In the genomic region with DNA sequence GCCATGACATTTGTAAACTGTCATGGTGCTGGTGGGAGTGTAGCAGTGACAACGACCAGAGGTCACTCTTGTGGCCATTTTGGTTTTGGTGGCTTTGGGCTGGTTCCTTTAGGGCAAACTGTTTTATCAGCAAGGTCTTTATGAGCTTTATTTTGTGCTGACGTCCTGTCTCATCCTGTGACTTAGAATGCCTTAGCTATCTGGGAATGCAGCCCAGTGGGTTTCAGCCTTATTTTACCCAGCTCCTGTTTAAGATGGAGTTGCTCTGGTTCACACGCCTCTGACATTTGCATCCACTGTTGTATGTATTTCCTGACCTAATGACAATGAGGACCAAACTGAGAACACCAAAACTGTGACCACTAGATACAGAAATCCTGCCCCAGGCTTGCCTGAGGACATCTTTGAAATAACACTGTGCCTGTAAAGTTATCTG, we compare ENCODE assay signal across 1 cellular context.
A peak's percentile ranks its signal among the peaks of the same experiment; 100 is the strongest.
TF ChIP-seq lines count a peak whose summit lies in the region.

No MANE protein-coding gene starts in this region.

TF ChIP-seq in K562, 482 proteins besides CTCF, POLR2A, EP300 and RAD21 (continued from another document and continues in another):
- TF ChIP-seq ZNF584 (CRISPR knock-in tag; IDR thresholded peaks at IDR 0.05; ENCODE audit: low read depth), result peak; percentile 97
- no peak for TF ChIP-seq TAF1 (IDR thresholded peaks at IDR 0.05; ENCODE audit: control insufficient read depth, extremely low read depth, insufficient read depth, low read length, severe bottlenecking)
- TF ChIP-seq ZNF174 (CRISPR knock-in tag; IDR thresholded peaks at IDR 0.05), result 0 out of 2 replicates have a peak, but pooled peaks have one; percentile 41
- TF ChIP-seq FOXJ2 (tag; IDR thresholded peaks at IDR 0.05), result peak; percentile 78; the same call in 1 of the 2 replicates
- no peak for TF ChIP-seq RBM14 (IDR thresholded peaks at IDR 0.05; ENCODE audit: borderline replicate concordance, insufficient read depth, low read depth, low read length)
- TF ChIP-seq FOSL1 (tag; conservative IDR thresholded peaks at IDR 0.05), result peak; percentile 67
- no peak for TF ChIP-seq ELF2 (CRISPR knock-in tag; IDR thresholded peaks at IDR 0.05)
- peak; percentile 91 for TF ChIP-seq HSF4 (CRISPR knock-in tag; IDR thresholded peaks at IDR 0.05; ENCODE audit: borderline replicate concordance)
- peak; percentile 81 for TF ChIP-seq ZNF444 (CRISPR knock-in tag; IDR thresholded peaks at IDR 0.05)
- TF ChIP-seq, protein P1, sequence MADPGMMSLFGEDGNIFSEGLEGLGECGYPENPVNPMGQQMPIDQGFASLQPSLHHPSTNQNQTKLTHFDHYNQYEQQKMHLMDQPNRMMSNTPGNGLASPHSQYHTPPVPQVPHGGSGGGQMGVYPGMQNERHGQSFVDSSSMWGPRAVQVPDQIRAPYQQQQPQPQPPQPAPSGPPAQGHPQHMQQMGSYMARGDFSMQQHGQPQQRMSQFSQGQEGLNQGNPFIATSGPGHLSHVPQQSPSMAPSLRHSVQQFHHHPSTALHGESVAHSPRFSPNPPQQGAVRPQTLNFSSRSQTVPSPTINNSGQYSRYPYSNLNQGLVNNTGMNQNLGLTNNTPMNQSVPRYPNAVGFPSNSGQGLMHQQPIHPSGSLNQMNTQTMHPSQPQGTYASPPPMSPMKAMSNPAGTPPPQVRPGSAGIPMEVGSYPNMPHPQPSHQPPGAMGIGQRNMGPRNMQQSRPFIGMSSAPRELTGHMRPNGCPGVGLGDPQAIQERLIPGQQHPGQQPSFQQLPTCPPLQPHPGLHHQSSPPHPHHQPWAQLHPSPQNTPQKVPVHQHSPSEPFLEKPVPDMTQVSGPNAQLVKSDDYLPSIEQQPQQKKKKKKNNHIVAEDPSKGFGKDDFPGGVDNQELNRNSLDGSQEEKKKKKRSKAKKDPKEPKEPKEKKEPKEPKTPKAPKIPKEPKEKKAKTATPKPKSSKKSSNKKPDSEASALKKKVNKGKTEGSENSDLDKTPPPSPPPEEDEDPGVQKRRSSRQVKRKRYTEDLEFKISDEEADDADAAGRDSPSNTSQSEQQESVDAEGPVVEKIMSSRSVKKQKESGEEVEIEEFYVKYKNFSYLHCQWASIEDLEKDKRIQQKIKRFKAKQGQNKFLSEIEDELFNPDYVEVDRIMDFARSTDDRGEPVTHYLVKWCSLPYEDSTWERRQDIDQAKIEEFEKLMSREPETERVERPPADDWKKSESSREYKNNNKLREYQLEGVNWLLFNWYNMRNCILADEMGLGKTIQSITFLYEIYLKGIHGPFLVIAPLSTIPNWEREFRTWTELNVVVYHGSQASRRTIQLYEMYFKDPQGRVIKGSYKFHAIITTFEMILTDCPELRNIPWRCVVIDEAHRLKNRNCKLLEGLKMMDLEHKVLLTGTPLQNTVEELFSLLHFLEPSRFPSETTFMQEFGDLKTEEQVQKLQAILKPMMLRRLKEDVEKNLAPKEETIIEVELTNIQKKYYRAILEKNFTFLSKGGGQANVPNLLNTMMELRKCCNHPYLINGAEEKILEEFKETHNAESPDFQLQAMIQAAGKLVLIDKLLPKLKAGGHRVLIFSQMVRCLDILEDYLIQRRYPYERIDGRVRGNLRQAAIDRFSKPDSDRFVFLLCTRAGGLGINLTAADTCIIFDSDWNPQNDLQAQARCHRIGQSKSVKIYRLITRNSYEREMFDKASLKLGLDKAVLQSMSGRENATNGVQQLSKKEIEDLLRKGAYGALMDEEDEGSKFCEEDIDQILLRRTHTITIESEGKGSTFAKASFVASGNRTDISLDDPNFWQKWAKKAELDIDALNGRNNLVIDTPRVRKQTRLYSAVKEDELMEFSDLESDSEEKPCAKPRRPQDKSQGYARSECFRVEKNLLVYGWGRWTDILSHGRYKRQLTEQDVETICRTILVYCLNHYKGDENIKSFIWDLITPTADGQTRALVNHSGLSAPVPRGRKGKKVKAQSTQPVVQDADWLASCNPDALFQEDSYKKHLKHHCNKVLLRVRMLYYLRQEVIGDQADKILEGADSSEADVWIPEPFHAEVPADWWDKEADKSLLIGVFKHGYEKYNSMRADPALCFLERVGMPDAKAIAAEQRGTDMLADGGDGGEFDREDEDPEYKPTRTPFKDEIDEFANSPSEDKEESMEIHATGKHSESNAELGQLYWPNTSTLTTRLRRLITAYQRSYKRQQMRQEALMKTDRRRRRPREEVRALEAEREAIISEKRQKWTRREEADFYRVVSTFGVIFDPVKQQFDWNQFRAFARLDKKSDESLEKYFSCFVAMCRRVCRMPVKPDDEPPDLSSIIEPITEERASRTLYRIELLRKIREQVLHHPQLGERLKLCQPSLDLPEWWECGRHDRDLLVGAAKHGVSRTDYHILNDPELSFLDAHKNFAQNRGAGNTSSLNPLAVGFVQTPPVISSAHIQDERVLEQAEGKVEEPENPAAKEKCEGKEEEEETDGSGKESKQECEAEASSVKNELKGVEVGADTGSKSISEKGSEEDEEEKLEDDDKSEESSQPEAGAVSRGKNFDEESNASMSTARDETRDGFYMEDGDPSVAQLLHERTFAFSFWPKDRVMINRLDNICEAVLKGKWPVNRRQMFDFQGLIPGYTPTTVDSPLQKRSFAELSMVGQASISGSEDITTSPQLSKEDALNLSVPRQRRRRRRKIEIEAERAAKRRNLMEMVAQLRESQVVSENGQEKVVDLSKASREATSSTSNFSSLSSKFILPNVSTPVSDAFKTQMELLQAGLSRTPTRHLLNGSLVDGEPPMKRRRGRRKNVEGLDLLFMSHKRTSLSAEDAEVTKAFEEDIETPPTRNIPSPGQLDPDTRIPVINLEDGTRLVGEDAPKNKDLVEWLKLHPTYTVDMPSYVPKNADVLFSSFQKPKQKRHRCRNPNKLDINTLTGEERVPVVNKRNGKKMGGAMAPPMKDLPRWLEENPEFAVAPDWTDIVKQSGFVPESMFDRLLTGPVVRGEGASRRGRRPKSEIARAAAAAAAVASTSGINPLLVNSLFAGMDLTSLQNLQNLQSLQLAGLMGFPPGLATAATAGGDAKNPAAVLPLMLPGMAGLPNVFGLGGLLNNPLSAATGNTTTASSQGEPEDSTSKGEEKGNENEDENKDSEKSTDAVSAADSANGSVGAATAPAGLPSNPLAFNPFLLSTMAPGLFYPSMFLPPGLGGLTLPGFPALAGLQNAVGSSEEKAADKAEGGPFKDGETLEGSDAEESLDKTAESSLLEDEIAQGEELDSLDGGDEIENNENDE (IDR thresholded peaks at IDR 0.05; ENCODE audit: low read depth, low read length), result no peak
- TF ChIP-seq, protein P2, sequence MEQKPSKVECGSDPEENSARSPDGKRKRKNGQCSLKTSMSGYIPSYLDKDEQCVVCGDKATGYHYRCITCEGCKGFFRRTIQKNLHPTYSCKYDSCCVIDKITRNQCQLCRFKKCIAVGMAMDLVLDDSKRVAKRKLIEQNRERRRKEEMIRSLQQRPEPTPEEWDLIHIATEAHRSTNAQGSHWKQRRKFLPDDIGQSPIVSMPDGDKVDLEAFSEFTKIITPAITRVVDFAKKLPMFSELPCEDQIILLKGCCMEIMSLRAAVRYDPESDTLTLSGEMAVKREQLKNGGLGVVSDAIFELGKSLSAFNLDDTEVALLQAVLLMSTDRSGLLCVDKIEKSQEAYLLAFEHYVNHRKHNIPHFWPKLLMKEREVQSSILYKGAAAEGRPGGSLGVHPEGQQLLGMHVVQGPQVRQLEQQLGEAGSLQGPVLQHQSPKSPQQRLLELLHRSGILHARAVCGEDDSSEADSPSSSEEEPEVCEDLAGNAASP (IDR thresholded peaks at IDR 0.05), result no peak
- peak; percentile 65; the same call in 1 of the 2 replicates for TF ChIP-seq ZNF212 (CRISPR knock-in tag; IDR thresholded peaks at IDR 0.05)
- no peak for TF ChIP-seq BRD4 (IDR thresholded peaks at IDR 0.05)
- TF ChIP-seq, protein P3, sequence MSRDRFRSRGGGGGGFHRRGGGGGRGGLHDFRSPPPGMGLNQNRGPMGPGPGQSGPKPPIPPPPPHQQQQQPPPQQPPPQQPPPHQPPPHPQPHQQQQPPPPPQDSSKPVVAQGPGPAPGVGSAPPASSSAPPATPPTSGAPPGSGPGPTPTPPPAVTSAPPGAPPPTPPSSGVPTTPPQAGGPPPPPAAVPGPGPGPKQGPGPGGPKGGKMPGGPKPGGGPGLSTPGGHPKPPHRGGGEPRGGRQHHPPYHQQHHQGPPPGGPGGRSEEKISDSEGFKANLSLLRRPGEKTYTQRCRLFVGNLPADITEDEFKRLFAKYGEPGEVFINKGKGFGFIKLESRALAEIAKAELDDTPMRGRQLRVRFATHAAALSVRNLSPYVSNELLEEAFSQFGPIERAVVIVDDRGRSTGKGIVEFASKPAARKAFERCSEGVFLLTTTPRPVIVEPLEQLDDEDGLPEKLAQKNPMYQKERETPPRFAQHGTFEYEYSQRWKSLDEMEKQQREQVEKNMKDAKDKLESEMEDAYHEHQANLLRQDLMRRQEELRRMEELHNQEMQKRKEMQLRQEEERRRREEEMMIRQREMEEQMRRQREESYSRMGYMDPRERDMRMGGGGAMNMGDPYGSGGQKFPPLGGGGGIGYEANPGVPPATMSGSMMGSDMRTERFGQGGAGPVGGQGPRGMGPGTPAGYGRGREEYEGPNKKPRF (IDR thresholded peaks at IDR 0.05; ENCODE audit: low read depth, low read length), result no peak
- TF ChIP-seq TFAM (CRISPR knock-in tag; conservative IDR thresholded peaks at IDR 0.05), result no peak
- TF ChIP-seq RBM39 (optimal IDR thresholded peaks at IDR 0.05; ENCODE audit: low read depth, low read length), result no peak
- TF ChIP-seq ZNF165 (CRISPR knock-in tag; IDR thresholded peaks at IDR 0.05; ENCODE audit: borderline replicate concordance), result peak; percentile 95
- TF ChIP-seq THRAP3 (IDR thresholded peaks at IDR 0.05; ENCODE audit: borderline replicate concordance), result no peak
- peak; percentile 49; the same call in 1 of the 2 replicates for TF ChIP-seq CEBPB (tag; IDR thresholded peaks at IDR 0.05)
- TF ChIP-seq, protein P4, sequence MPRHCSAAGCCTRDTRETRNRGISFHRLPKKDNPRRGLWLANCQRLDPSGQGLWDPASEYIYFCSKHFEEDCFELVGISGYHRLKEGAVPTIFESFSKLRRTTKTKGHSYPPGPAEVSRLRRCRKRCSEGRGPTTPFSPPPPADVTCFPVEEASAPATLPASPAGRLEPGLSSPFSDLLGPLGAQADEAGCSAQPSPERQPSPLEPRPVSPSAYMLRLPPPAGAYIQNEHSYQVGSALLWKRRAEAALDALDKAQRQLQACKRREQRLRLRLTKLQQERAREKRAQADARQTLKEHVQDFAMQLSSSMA (CRISPR knock-in tag; IDR thresholded peaks at IDR 0.05), result 0 out of 2 replicates have a peak, but pooled peaks have one; percentile 60
- TF ChIP-seq ZNF551 (CRISPR knock-in tag; IDR thresholded peaks at IDR 0.05), result 0 out of 2 replicates have a peak, but pooled peaks have one; percentile 57
- peak; percentile 87 for TF ChIP-seq KLF1 (tag; IDR thresholded peaks at IDR 0.05)
- no peak; the same call in 1 of the 2 replicates for TF ChIP-seq ZSCAN32 (CRISPR knock-in tag; IDR thresholded peaks at IDR 0.05)
- no peak for TF ChIP-seq MYC (IDR thresholded peaks at IDR 0.05; ENCODE audit: low read depth, low read length)
- peak; percentile 90; the same call in 1 of the 2 replicates for TF ChIP-seq MYC (CRISPR knock-in tag; IDR thresholded peaks at IDR 0.05; ENCODE audit: borderline replicate concordance, low read depth)
- TF ChIP-seq ZNF224 (CRISPR knock-in tag; IDR thresholded peaks at IDR 0.05), result no peak
- TF ChIP-seq DMBX1 (CRISPR knock-in tag; IDR thresholded peaks at IDR 0.05; ENCODE audit: borderline replicate concordance), result peak; percentile 99
- no peak for TF ChIP-seq SRSF1 (IDR thresholded peaks at IDR 0.05; ENCODE audit: low read depth, low read length)
- TF ChIP-seq, protein P5, sequence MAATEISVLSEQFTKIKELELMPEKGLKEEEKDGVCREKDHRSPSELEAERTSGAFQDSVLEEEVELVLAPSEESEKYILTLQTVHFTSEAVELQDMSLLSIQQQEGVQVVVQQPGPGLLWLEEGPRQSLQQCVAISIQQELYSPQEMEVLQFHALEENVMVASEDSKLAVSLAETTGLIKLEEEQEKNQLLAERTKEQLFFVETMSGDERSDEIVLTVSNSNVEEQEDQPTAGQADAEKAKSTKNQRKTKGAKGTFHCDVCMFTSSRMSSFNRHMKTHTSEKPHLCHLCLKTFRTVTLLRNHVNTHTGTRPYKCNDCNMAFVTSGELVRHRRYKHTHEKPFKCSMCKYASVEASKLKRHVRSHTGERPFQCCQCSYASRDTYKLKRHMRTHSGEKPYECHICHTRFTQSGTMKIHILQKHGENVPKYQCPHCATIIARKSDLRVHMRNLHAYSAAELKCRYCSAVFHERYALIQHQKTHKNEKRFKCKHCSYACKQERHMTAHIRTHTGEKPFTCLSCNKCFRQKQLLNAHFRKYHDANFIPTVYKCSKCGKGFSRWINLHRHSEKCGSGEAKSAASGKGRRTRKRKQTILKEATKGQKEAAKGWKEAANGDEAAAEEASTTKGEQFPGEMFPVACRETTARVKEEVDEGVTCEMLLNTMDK (IDR thresholded peaks at IDR 0.05; ENCODE audit: borderline replicate concordance, insufficient read depth, low read depth, low read length, poor library complexity, severe bottlenecking), result no peak
- 0 out of 2 replicates have a peak, but pooled peaks have one; percentile 29 for TF ChIP-seq ZKSCAN3 (CRISPR knock-in tag; IDR thresholded peaks at IDR 0.05)
- no peak for TF ChIP-seq ZNF12 (CRISPR knock-in tag; IDR thresholded peaks at IDR 0.05)
- no peak for TF ChIP-seq SRSF9 (IDR thresholded peaks at IDR 0.05; ENCODE audit: borderline replicate concordance, low read depth, low read length)
- TF ChIP-seq, protein P6, sequence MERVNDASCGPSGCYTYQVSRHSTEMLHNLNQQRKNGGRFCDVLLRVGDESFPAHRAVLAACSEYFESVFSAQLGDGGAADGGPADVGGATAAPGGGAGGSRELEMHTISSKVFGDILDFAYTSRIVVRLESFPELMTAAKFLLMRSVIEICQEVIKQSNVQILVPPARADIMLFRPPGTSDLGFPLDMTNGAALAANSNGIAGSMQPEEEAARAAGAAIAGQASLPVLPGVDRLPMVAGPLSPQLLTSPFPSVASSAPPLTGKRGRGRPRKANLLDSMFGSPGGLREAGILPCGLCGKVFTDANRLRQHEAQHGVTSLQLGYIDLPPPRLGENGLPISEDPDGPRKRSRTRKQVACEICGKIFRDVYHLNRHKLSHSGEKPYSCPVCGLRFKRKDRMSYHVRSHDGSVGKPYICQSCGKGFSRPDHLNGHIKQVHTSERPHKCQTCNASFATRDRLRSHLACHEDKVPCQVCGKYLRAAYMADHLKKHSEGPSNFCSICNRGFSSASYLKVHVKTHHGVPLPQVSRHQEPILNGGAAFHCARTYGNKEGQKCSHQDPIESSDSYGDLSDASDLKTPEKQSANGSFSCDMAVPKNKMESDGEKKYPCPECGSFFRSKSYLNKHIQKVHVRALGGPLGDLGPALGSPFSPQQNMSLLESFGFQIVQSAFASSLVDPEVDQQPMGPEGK (CRISPR knock-in tag; IDR thresholded peaks at IDR 0.05; ENCODE audit: borderline replicate concordance), result peak; percentile 68; the same call in 1 of the 2 replicates
- no peak for TF ChIP-seq RBM22 (IDR thresholded peaks at IDR 0.05; ENCODE audit: low read depth, low read length, poor library complexity, severe bottlenecking)
- TF ChIP-seq KAT2B (IDR thresholded peaks at IDR 0.05; ENCODE audit: low read depth, low read length), result no peak
- TF ChIP-seq, protein P7, sequence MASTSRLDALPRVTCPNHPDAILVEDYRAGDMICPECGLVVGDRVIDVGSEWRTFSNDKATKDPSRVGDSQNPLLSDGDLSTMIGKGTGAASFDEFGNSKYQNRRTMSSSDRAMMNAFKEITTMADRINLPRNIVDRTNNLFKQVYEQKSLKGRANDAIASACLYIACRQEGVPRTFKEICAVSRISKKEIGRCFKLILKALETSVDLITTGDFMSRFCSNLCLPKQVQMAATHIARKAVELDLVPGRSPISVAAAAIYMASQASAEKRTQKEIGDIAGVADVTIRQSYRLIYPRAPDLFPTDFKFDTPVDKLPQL (IDR thresholded peaks at IDR 0.05; ENCODE audit: extremely low read depth, insufficient read length), result no peak
- peak; percentile 89; the same call in 1 of the 2 replicates for TF ChIP-seq ZNF445 (CRISPR knock-in tag; IDR thresholded peaks at IDR 0.05; ENCODE audit: low read depth)
- TF ChIP-seq ZNF354B (CRISPR knock-in tag; IDR thresholded peaks at IDR 0.05), result peak; percentile 92
- peak; percentile 68; the same call in 1 of the 2 replicates for TF ChIP-seq ZNF561 (CRISPR knock-in tag; conservative IDR thresholded peaks at IDR 0.05)
- TF ChIP-seq RHOXF2B (CRISPR knock-in tag; conservative IDR thresholded peaks at IDR 0.05), result peak; percentile 81; the same call in 1 of the 2 replicates
